Comparison of ENCODE assay signal across 11 cellular contexts in genomic region chr6:5095236-5095635, GRCh38. TPM values are rescaled to one million over a fixed set of nuclear protein-coding genes. Genes with fewer than 3 reads are reported as not detected.
DNase-seq lines count a peak whose midpoint lies in the region; ATAC-seq and TF ChIP-seq lines count a peak whose summit lies in the region.
"Had no signal": no experiment of that assay in that cellular context is flagged by ENCODE, and none has a peak within 500 bp of the region (broad histone marks: within the 10 kb centered on the region; RNA-seq: fewer than 3 reads in every experiment).

No MANE protein-coding gene starts in this region.

- no peak for TF ChIP-seq CTCF in body of pancreas (IDR thresholded peaks at IDR 0.05)

- CTCF ChIA-PET in CD4-positive, alpha-beta memory T cell (lab: Charles Lee; ENCODE audit: partially characterized antibody), result no interaction called here

- peaks cover 23% of the 10 kb centered on the region for H3K27me3 Mint-ChIP-seq in activated T-helper 17 cell treated with anti-CD3 and anti-CD28 coated beads, Interleukin-2, amount 50 U/mL, for 72 hours
- H3K27me3 Mint-ChIP-seq in CD4-positive, alpha-beta memory T cell, result peaks cover 12 to 17% of the 10 kb centered on the region in 2 donors

- H3K9me3 Mint-ChIP-seq in activated T-helper 17 cell treated with anti-CD3 and anti-CD28 coated beads, Interleukin-2, amount 50 U/mL, for 72 hours, result peaks cover 5% of the 10 kb centered on the region
- no peaks in the 10 kb centered on the region for H3K9me3 Mint-ChIP-seq in CD4-positive, alpha-beta memory T cell

- ATAC-seq in GM18511 (IDR thresholded peaks at IDR 0.05; ENCODE audit: unreplicated experiment), result peak; percentile 79
- ATAC-seq in GM21717 (IDR thresholded peaks at IDR 0.05; ENCODE audit: unreplicated experiment), result peak; percentile 76
- peak; percentile 69 for ATAC-seq in HG03521 (IDR thresholded peaks at IDR 0.05; ENCODE audit: unreplicated experiment)
- no peak for ATAC-seq in activated T-helper 17 cell treated with anti-CD3 and anti-CD28 coated beads, Interleukin-2, amount 50 U/mL, for 72 hours (replicated peaks)
- no peak for ATAC-seq in body of pancreas

- no peaks in the 10 kb centered on the region for H3K4me1 ChIP-seq in body of pancreas
- no peaks in the 10 kb centered on the region for H3K4me1 ChIP-seq in CD4-positive, alpha-beta memory T cell (ENCODE audit: insufficient read depth, low read length)
- no peaks in the 10 kb centered on the region for H3K4me1 ChIP-seq in effector memory CD4-positive, alpha-beta T cell (ENCODE audit: control insufficient read depth, insufficient read depth, low read length, poor library complexity, severe bottlenecking)

- POLR2A ChIA-PET in CD4-positive, alpha-beta memory T cell (lab: Charles Lee; ENCODE audit: partially characterized antibody), result no interaction called here

- TF ChIP-seq POLR2A in body of pancreas (IDR thresholded peaks at IDR 0.05), result no peak

- H3K4me1 Mint-ChIP-seq in activated T-helper 17 cell treated with anti-CD3 and anti-CD28 coated beads, Interleukin-2, amount 50 U/mL, for 72 hours, result peaks cover 6% of the 10 kb centered on the region
- H3K4me1 Mint-ChIP-seq in CD4-positive, alpha-beta memory T cell, result peaks cover 0 to 7% (median 1%) of the 10 kb centered on the region in 4 donors

- H3K4me3 ChIP-seq in body of pancreas, result no peak overlapping the region
- H3K4me3 ChIP-seq in CD4-positive, alpha-beta memory T cell (ENCODE audit: low read length in 2 of 2), result no peak overlapping the region
- no peak overlapping the region for H3K4me3 ChIP-seq in effector memory CD4-positive, alpha-beta T cell (ENCODE audit: insufficient read depth, low read depth, low read length, poor library complexity, severe bottlenecking)

- DNase-seq in fibroblast of peridontal ligament (ENCODE audit: extremely low read depth) (peak; percentile 31), body of pancreas (no peak)
- no peak for DNase-seq in CD4-positive, alpha-beta memory T cell
- DNase-seq in effector memory CD4-positive, alpha-beta T cell, result no peak
- DNase-seq: activated T-cell treated with anti-CD3 and anti-CD28 coated beads for 4 hours; DND-41; effector CD4-positive, alpha-beta T cell had no signal

- no peak overlapping the region for H3K4me3 Mint-ChIP-seq in activated T-helper 17 cell treated with anti-CD3 and anti-CD28 coated beads, Interleukin-2, amount 50 U/mL, for 72 hours
- no peak overlapping the region for H3K4me3 Mint-ChIP-seq in CD4-positive, alpha-beta memory T cell

- no peaks in the 10 kb centered on the region for H3K36me3 Mint-ChIP-seq in activated T-helper 17 cell treated with anti-CD3 and anti-CD28 coated beads, Interleukin-2, amount 50 U/mL, for 72 hours (ENCODE audit: low read depth)
- H3K36me3 Mint-ChIP-seq in CD4-positive, alpha-beta memory T cell, result no peaks in the 10 kb centered on the region

- H3K27ac ChIP-seq in body of pancreas, result no peak overlapping the region
- no peak overlapping the region for H3K27ac ChIP-seq in CD4-positive, alpha-beta memory T cell (ENCODE audit: low read depth, low read length)
- no peak overlapping the region for H3K27ac ChIP-seq in effector memory CD4-positive, alpha-beta T cell (ENCODE audit: insufficient read depth, low read length, poor library complexity, severe bottlenecking)

- H3K27ac Mint-ChIP-seq in activated T-helper 17 cell treated with anti-CD3 and anti-CD28 coated beads, Interleukin-2, amount 50 U/mL, for 72 hours, result no peak overlapping the region
- no peak overlapping the region for H3K27ac Mint-ChIP-seq in CD4-positive, alpha-beta memory T cell

- intact Hi-C loops in body of pancreas (cut with DNase I), result no loop called here
- intact Hi-C loops in CD4-positive, alpha-beta memory T cell (cut with micrococcal nuclease), result no loop called here

- no peaks in the 10 kb centered on the region for H3K27me3 ChIP-seq in body of pancreas
- no peaks in the 10 kb centered on the region for H3K27me3 ChIP-seq in CD4-positive, alpha-beta memory T cell (ENCODE audit: insufficient read depth, low read length)
- H3K27me3 ChIP-seq in effector memory CD4-positive, alpha-beta T cell (replicated peaks; ENCODE audit: control insufficient read depth, insufficient read depth, low read length, poor library complexity, severe bottlenecking), result peaks cover 4% of the 10 kb centered on the region

- WGBS in body of pancreas, 2 donors, result 63% methylated on average over 3 of the region's 3 CpGs

- no peaks in the 10 kb centered on the region for H3K9me3 ChIP-seq in body of pancreas
- H3K9me3 ChIP-seq in CD4-positive, alpha-beta memory T cell (ENCODE audit: control insufficient read depth in 1 of 2, low read length in 2 of 2), result no peaks in the 10 kb centered on the region
- H3K9me3 ChIP-seq in effector memory CD4-positive, alpha-beta T cell (ENCODE audit: control insufficient read depth, low read length), result no peaks in the 10 kb centered on the region

- no peaks in the 10 kb centered on the region for H3K36me3 ChIP-seq in body of pancreas (replicated peaks in 1 of 2; ENCODE audit: insufficient read depth in 1 of 2, low read depth in 2 of 2)
- no peaks in the 10 kb centered on the region for H3K36me3 ChIP-seq in CD4-positive, alpha-beta memory T cell (ENCODE audit: insufficient read depth, low read length)
- no peaks in the 10 kb centered on the region for H3K36me3 ChIP-seq in effector memory CD4-positive, alpha-beta T cell (ENCODE audit: control insufficient read depth, insufficient read depth, low read length)

RNA-seq across cellular contexts. Expression of gene PPP1R3G, which starts 10.1 kb away (rescaled TPM):
- under 1 TPM in 1 of 2 donors, not detected in 1; 0.05 TPM for total RNA-seq in activated T-helper 17 cell treated with anti-CD3 and anti-CD28 coated beads, Interleukin-2, amount 50 U/mL, for 72 hours
- under 1 TPM in 1 of 2 donors, not detected in 1; 0.26 TPM for total RNA-seq in body of pancreas
- total RNA-seq in CD4-positive, alpha-beta memory T cell, result not detected
- not detected for polyA plus RNA-seq in CD4-positive, alpha-beta memory T cell

Comparison
In these comparisons a context has a peak if more than half of its experiments do, and no peak if none do; other contexts are left out.
1. ATAC-seq: peak in GM18511 (single experiment), GM21717 (single experiment) and HG03521 (single experiment); none in activated T-helper 17 cell treated with anti-CD3 and anti-CD28 coated beads, Interleukin-2, amount 50 U/mL, for 72 hours (single experiment) and body of pancreas (single experiment).